ENCODE assay signal across 10 cellular contexts in genomic region chr2:69827796-69828540, GRCh38. TPM values are rescaled to one million over a fixed set of nuclear protein-coding genes. Genes with fewer than 3 reads are reported as not detected.
DNase-seq lines count a peak whose midpoint lies in the region; ATAC-seq and TF ChIP-seq lines count a peak whose summit lies in the region.
"Had no signal": no experiment of that assay in that cellular context is flagged by ENCODE, and none has a peak within 500 bp of the region (broad histone marks: within the 10 kb centered on the region; RNA-seq: fewer than 3 reads in every experiment).

No MANE protein-coding gene starts in this region.

- H3K4me3 Mint-ChIP-seq in H9 = peak overlapping the region; percentile 92 to 93; a peak in 4 of 5 replicates
- H3K4me3 Mint-ChIP-seq in effector memory CD8-positive, alpha-beta T cell = peak overlapping the region; percentile 93 to 96

- H2AK5ac ChIP-seq in H9 (ENCODE audit: insufficient read length, low read length) = no peak overlapping the region

- H3K23ac ChIP-seq in H9 (ENCODE audit: insufficient read length, low read depth, low read length) = no peak overlapping the region

- H3K4me2 ChIP-seq in H9 (ENCODE audit: insufficient read depth, insufficient read length, low read length) (no peak overlapping the region), PC-9 (0 out of 2 replicates have a peak overlapping the region, but pooled peaks have one; percentile 92)

- peaks cover 6% of the 10 kb centered on the region; the same call in 1 of the 2 replicates for H3K79me2 ChIP-seq in H9 (ENCODE audit: insufficient read depth, low read length)
- H3K79me2 ChIP-seq in PC-9 (ENCODE audit: low read depth) = peaks cover 34% of the 10 kb centered on the region

- no peak overlapping the region for H4K5ac ChIP-seq in H9 (ENCODE audit: insufficient read length, low read depth, low read length)

- CTCF ChIA-PET in PC-9 (lab: Charles Lee) = interaction anchor here (0.5 to 0.6 kb wide), 2 partner anchors 10 to 327 kb away, joined by 5 to 10 read pairs; no protein-coding TSS in a partner anchor
- CTCF ChIA-PET in HEK293T (lab: Yijun Ruan, JAX) = interaction anchor here (0.9 to 1.4 kb wide), 4 partner anchors 11 to 315 kb away, joined by 3 to 6 read pairs (median 3); no protein-coding TSS in a partner anchor

- no peak overlapping the region for H2BK5ac ChIP-seq in H9 (ENCODE audit: insufficient read length, low read length)

- H3K4me1 Mint-ChIP-seq in H9 = peaks cover 19 to 22% of the 10 kb centered on the region in 2 experiments
- H3K4me1 Mint-ChIP-seq in effector memory CD8-positive, alpha-beta T cell (ENCODE audit: low read depth in 2 of 2) = peaks cover 21 to 23% of the 10 kb centered on the region in 2 donors

- H2BK20ac ChIP-seq in H9 (ENCODE audit: low read depth, low read length, poor library complexity, severe bottlenecking) = no peak overlapping the region

- H3K18ac ChIP-seq in H9 (ENCODE audit: insufficient read length, low read depth, low read length) = no peak overlapping the region

- no TSS peak for BruUV-seq in PC-9 (replicated peaks; lab: Mats Ljungman, UMichigan)

- H3K27me3 Mint-ChIP-seq in H9 (ENCODE audit: low read depth) = no peaks in the 10 kb centered on the region
- no peaks in the 10 kb centered on the region for H3K27me3 Mint-ChIP-seq in effector memory CD8-positive, alpha-beta T cell

- no peak for ATAC-seq in effector memory CD8-positive, alpha-beta T cell (replicated peaks)

- no CpG with 5 or more reads among the region's 9 CpGs for WGBS in H9 (ENCODE audit: extremely low coverage, insufficient read length, low lambda C conversion rate)

- no peak overlapping the region for H2BK12ac ChIP-seq in H9 (ENCODE audit: insufficient read length, low read depth, low read length)

- H3K9ac ChIP-seq in H9 (ENCODE audit: extremely low read depth, insufficient read length, low read length) = no peak overlapping the region

- H3K9me3 ChIP-seq in H9 (ENCODE audit: control insufficient read depth, low read depth, low read length) (no peaks in the 10 kb centered on the region), PC-9 (ENCODE audit: insufficient read depth, low read depth) (no peaks in the 10 kb centered on the region)
- H3K9me3 ChIP-seq: adrenal gland had no signal

- no peak overlapping the region for H3K4ac ChIP-seq in H9 (ENCODE audit: low read depth, low read length)

- DNase-seq in H9 (no peak), PC-9 (no peak), non-pigmented ciliary epithelial cell (ENCODE audit: low read depth) (peak; percentile 6), midbrain (lab: John Stamatoyannopoulos, UW) (no peak), epidermal melanocyte (ENCODE audit: insufficient read length, low spot score) (no peak), HEK293T (ENCODE audit: extremely low spot score) (no peak)
- DNase-seq in effector memory CD8-positive, alpha-beta T cell = no peak
- DNase-seq: foreskin fibroblast, NCI-H446 treated with DMSO at 0.1 percent for 48 hours had no signal

- H3K56ac ChIP-seq in H9 (ENCODE audit: insufficient read length, low read depth, low read length) = no peak overlapping the region

- H3F3A ChIP-seq in PC-9 (ENCODE audit: insufficient read depth, low read depth) = peaks cover 20% of the 10 kb centered on the region; the same call in 1 of the 2 replicates

- H2AFZ ChIP-seq in H9 (ENCODE audit: low read length) (no peak overlapping the region), PC-9 (no peak overlapping the region)

- H3K36me3 Mint-ChIP-seq in H9 (ENCODE audit: insufficient read depth in 1 of 3, low read depth in 3 of 3) = peaks cover 0 to 17% (median 6%) of the 10 kb centered on the region in 3 experiments; a peak in 3 of 7 replicates
- H3K36me3 Mint-ChIP-seq in effector memory CD8-positive, alpha-beta T cell (ENCODE audit: insufficient read depth) = peaks cover 11% of the 10 kb centered on the region

- H4K91ac ChIP-seq in H9 (ENCODE audit: insufficient read length, low read depth, low read length) = no peak overlapping the region

- no peak overlapping the region for H3K4me3 ChIP-seq in PC-9

- H3K36me3 ChIP-seq in PC-9 (ENCODE audit: low read depth) = no peaks in the 10 kb centered on the region
- H3K36me3 ChIP-seq: adrenal gland had no signal

- POLR2A ChIA-PET in PC-9 (lab: Charles Lee; ENCODE audit: unreplicated experiment) (no interaction called here), HEK293T (lab: Yijun Ruan, JAX) (interaction anchor here (1.0 kb wide), 3 partner anchors 37 to 391 kb away, joined by 3 read pairs; partner anchors contain the start of genes NFU1 and SNRNP27)

- H2BK15ac ChIP-seq in H9 (ENCODE audit: low read depth, low read length) = no peak overlapping the region

- H3K27me3 ChIP-seq in H9 (ENCODE audit: insufficient read depth, low read length) = no peaks in the 10 kb centered on the region
- H3K27me3 ChIP-seq in PC-9 (ENCODE audit: insufficient read depth, low read depth) = no peaks in the 10 kb centered on the region
- H3K27me3 ChIP-seq: adrenal gland had no signal

- peak overlapping the region in 2 of 3 experiments; percentile 15 to 96; a peak in 3 of 7 replicates for H3K27ac Mint-ChIP-seq in H9
- H3K27ac Mint-ChIP-seq in effector memory CD8-positive, alpha-beta T cell = peak overlapping the region; percentile 85 to 94

- H4K20me1 ChIP-seq in H9 (ENCODE audit: control insufficient read depth, insufficient read depth, insufficient read length) (no peaks in the 10 kb centered on the region), PC-9 (ENCODE audit: insufficient read depth) (no peaks in the 10 kb centered on the region)

- no peak overlapping the region for H4K8ac ChIP-seq in H9 (replicated peaks; ENCODE audit: insufficient read length, low read depth, low read length)

- no peaks in the 10 kb centered on the region for H3K4me1 ChIP-seq in H9 (ENCODE audit: insufficient read depth, low read length)
- peaks cover 22% of the 10 kb centered on the region for H3K4me1 ChIP-seq in PC-9 (replicated peaks; ENCODE audit: insufficient read depth)

- no peak overlapping the region for H2BK120ac ChIP-seq in H9 (ENCODE audit: low read depth, low read length, poor library complexity, severe bottlenecking)

- H3K9me2 ChIP-seq in PC-9 (ENCODE audit: insufficient read depth) = no peaks in the 10 kb centered on the region

- H3K23me2 ChIP-seq in H9 (ENCODE audit: insufficient read length, low read depth, low read length, poor library complexity, severe bottlenecking) = peaks cover 7% of the 10 kb centered on the region

- H3K27ac ChIP-seq in H9 (ENCODE audit: insufficient read length, low read depth, low read length) (no peak overlapping the region), PC-9 (no peak overlapping the region)

- TF ChIP-seq CTCF in H9 (conservative IDR thresholded peaks at IDR 0.05) = no peak
- no peak for TF ChIP-seq CTCF in PC-9 (conservative IDR thresholded peaks at IDR 0.05)

- H3K14ac ChIP-seq in H9 (ENCODE audit: insufficient read depth, low read length) = no peak overlapping the region

- no peaks in the 10 kb centered on the region for H3K9me3 Mint-ChIP-seq in H9
- H3K9me3 Mint-ChIP-seq in effector memory CD8-positive, alpha-beta T cell = no peaks in the 10 kb centered on the region

- intact Hi-C loops in PC-9 (cut with micrococcal nuclease; ENCODE audit: unreplicated experiment) = no loop called here

- H3K79me1 ChIP-seq in H9 (ENCODE audit: insufficient read depth, low read depth, low read length, poor library complexity, severe bottlenecking) = peaks cover under 1% of the 10 kb centered on the region

- no peak overlapping the region for H3T11ph ChIP-seq in H9 (ENCODE audit: low read length)

TF ChIP-seq in HEK293T, 16 proteins besides CTCF, POLR2A, EP300 and RAD21:
- TF ChIP-seq CTBP1 (IDR thresholded peaks at IDR 0.05; ENCODE audit: borderline replicate concordance) (no peak), BHLHE40 (IDR thresholded peaks at IDR 0.05; ENCODE audit: borderline replicate concordance) (no peak), NFRKB (IDR thresholded peaks at IDR 0.05) (no peak), PKNOX1 (IDR thresholded peaks at IDR 0.05) (no peak), FOXM1 (IDR thresholded peaks at IDR 0.05; ENCODE audit: borderline replicate concordance) (no peak), LEF1 (IDR thresholded peaks at IDR 0.05; ENCODE audit: borderline replicate concordance) (no peak), L3MBTL2 (conservative IDR thresholded peaks at IDR 0.05) (no peak), TARDBP (IDR thresholded peaks at IDR 0.05) (no peak), ZNF384 (IDR thresholded peaks at IDR 0.05) (no peak)

RNA-seq across cellular contexts. Expression of gene GMCL1, which starts 1.5 kb away (rescaled TPM):
- total RNA-seq in H9 (2021) (18.6 and 20.6 TPM in 2 replicates), PC-9 (2021) (15.1 and 17.4 TPM in 2 replicates)
